Comparison of ENCODE assay signal across 10 cellular contexts in genomic region chr4:105551968-105552746, GRCh38. TPM values are rescaled to one million over a fixed set of nuclear protein-coding genes. Genes with fewer than 3 reads are reported as not detected.
DNase-seq lines count a peak whose midpoint lies in the region; ATAC-seq and TF ChIP-seq lines count a peak whose summit lies in the region.
"Had no signal": no experiment of that assay in that cellular context is flagged by ENCODE, and none has a peak within 500 bp of the region (broad histone marks: within the 10 kb centered on the region; RNA-seq: fewer than 3 reads in every experiment).

TSS of gene ARHGEF38 (plus strand) at chr4:105552620. CDS start at chr4:105552766, 146 bp downstream.

- H3K4me3 ChIP-seq in A673 (ENCODE audit: low read depth, low read length, poor library complexity, severe bottlenecking) (no peak within 1 kb of the TSS), adrenal gland (no peak within 1 kb of the TSS)
- H3K4me3 ChIP-seq in naive thymus-derived CD4-positive, alpha-beta T cell (ENCODE audit: low read length), result no peak within 1 kb of the TSS

- no peak for TF ChIP-seq POLR2A in adrenal gland (IDR thresholded peaks at IDR 0.05)

- DNase-seq in A673 (ENCODE audit: low spot score), result peak; percentile 43
- DNase-seq in LoVo (ENCODE audit: low spot score), result peak; percentile 82
- peak; percentile 69 to 87 for DNase-seq in left colon
- no peak for DNase-seq in posterior cingulate gyrus
- no peak for DNase-seq in adrenal gland
- DNase-seq in naive thymus-derived CD4-positive, alpha-beta T cell, result no peak
- no peak for DNase-seq in SHP77 (lab: John Stamatoyannopoulos, UW)
- DNase-seq: C1 segment of cervical spinal cord had no signal

- POLR2A ChIA-PET in A673 (lab: Charles Lee; ENCODE audit: low non-redundant PET), result no interaction called here
- POLR2A ChIA-PET in naive thymus-derived CD4-positive, alpha-beta T cell (lab: Charles Lee), result no interaction called here

- no peaks in the 10 kb centered on the region for H3K4me1 Mint-ChIP-seq in naive thymus-derived CD4-positive, alpha-beta T cell

- H3K27me3 ChIP-seq in A673 (replicated peaks; ENCODE audit: insufficient read depth, low read depth, low read length, poor library complexity) (no peaks in the 10 kb centered on the region), adrenal gland (no peaks in the 10 kb centered on the region)
- H3K27me3 ChIP-seq in naive thymus-derived CD4-positive, alpha-beta T cell (ENCODE audit: control insufficient read depth in 2 of 2, insufficient read depth in 2 of 2, low read length in 2 of 2), result no peaks in the 10 kb centered on the region

- H3K27ac Mint-ChIP-seq in naive thymus-derived CD4-positive, alpha-beta T cell, result no peak within 1 kb of the TSS
- H3K27ac Mint-ChIP-seq: activated T-helper 17 cell treated with anti-CD3 and anti-CD28 coated beads, Interleukin-2, amount 50 U/mL, for 72 hours had no signal

- H3K4me1 ChIP-seq in A673 (ENCODE audit: insufficient read depth, low read length, poor library complexity, severe bottlenecking), result peaks cover 10% of the 10 kb centered on the region
- H3K4me1 ChIP-seq in adrenal gland (replicated peaks in 1 of 2), result no peaks in the 10 kb centered on the region
- H3K4me1 ChIP-seq in naive thymus-derived CD4-positive, alpha-beta T cell (ENCODE audit: control insufficient read depth in 2 of 2, insufficient read depth in 2 of 2, low read length in 2 of 2), result no peaks in the 10 kb centered on the region

- peaks cover 0 to 19% (median 15%) of the 10 kb centered on the region in 5 donors for H3K27me3 Mint-ChIP-seq in naive thymus-derived CD4-positive, alpha-beta T cell

- TF ChIP-seq CTCF in A673 (conservative IDR thresholded peaks at IDR 0.05; ENCODE audit: low read depth, low read length), result no peak
- no peak for TF ChIP-seq CTCF in VCaP (conservative IDR thresholded peaks at IDR 0.05)
- TF ChIP-seq CTCF in adrenal gland (IDR thresholded peaks at IDR 0.05), result no peak

- H3K4me3 Mint-ChIP-seq in naive thymus-derived CD4-positive, alpha-beta T cell, result no peak within 1 kb of the TSS
- H3K4me3 Mint-ChIP-seq: activated T-helper 17 cell treated with anti-CD3 and anti-CD28 coated beads, Interleukin-2, amount 50 U/mL, for 72 hours had no signal

- H3K36me3 ChIP-seq in A673 (ENCODE audit: insufficient read depth, low read length, poor library complexity, severe bottlenecking) (no peaks in the 10 kb centered on the region), adrenal gland (replicated peaks in 1 of 2) (no peaks in the 10 kb centered on the region)
- H3K36me3 ChIP-seq in naive thymus-derived CD4-positive, alpha-beta T cell (ENCODE audit: control insufficient read depth in 2 of 3, insufficient read depth in 3 of 3, low read length in 3 of 3), result no peaks in the 10 kb centered on the region

- intact Hi-C loops in A673 (cut with micrococcal nuclease; ENCODE audit: unreplicated experiment), result no loop called here
- intact Hi-C loops in left colon (cut with DNase I, micrococcal nuclease), result no loop called here
- intact Hi-C loops in posterior cingulate gyrus (cut with DNase I), result no loop called here
- intact Hi-C loops in adrenal gland (cut with DNase I), result no loop called here
- intact Hi-C loops in naive thymus-derived CD4-positive, alpha-beta T cell (cut with micrococcal nuclease), result no loop called here

- no peaks in the 10 kb centered on the region for H3K36me3 Mint-ChIP-seq in naive thymus-derived CD4-positive, alpha-beta T cell

- no TSS peak for BruUV-seq in A673 (replicated peaks; lab: Mats Ljungman, UMichigan)

- H3K9me3 Mint-ChIP-seq in naive thymus-derived CD4-positive, alpha-beta T cell, result peaks cover 0 to 2% (median 0%) of the 10 kb centered on the region in 11 donors
- H3K9me3 Mint-ChIP-seq: activated T-helper 17 cell treated with anti-CD3 and anti-CD28 coated beads, Interleukin-2, amount 50 U/mL, for 72 hours had no signal

- ATAC-seq in left colon, result peak; percentile 84
- no peak for ATAC-seq in naive thymus-derived CD4-positive, alpha-beta T cell
- ATAC-seq: activated T-helper 17 cell treated with anti-CD3 and anti-CD28 coated beads, Interleukin-2, amount 50 U/mL, for 72 hours had no signal

- H3K9me3 ChIP-seq in A673 (ENCODE audit: low read depth, low read length, poor library complexity, severe bottlenecking) (no peaks in the 10 kb centered on the region), adrenal gland (replicated peaks in 1 of 3) (no peaks in the 10 kb centered on the region)
- H3K9me3 ChIP-seq in naive thymus-derived CD4-positive, alpha-beta T cell (ENCODE audit: control insufficient read depth in 2 of 3, low read length in 3 of 3), result no peaks in the 10 kb centered on the region

- H3K27ac ChIP-seq in A673 (ENCODE audit: low read depth, low read length, poor library complexity, severe bottlenecking) (no peak within 1 kb of the TSS), VCaP (peak within 1 kb of the TSS; percentile 100), adrenal gland (no peak within 1 kb of the TSS)
- H3K27ac ChIP-seq in naive thymus-derived CD4-positive, alpha-beta T cell (ENCODE audit: low read depth, low read length), result no peak within 1 kb of the TSS

- CTCF ChIA-PET in A673 (lab: Charles Lee), result no interaction called here
- CTCF ChIA-PET in naive thymus-derived CD4-positive, alpha-beta T cell (lab: Charles Lee), result no interaction called here

- 58 to 66% (median 61%) methylated on average over 11 of the region's 11 CpGs for WGBS in adrenal gland, 4 donors

RNA-seq across cellular contexts. Expression of gene ARHGEF38, which starts in this region (rescaled TPM):
- total RNA-seq in A673 (2021), result not detected in 2 replicates
- 10 to 100 TPM; 11.6 to 23.7 TPM for total RNA-seq in left colon
- not detected for total RNA-seq in adrenal gland
- not detected for polyA plus RNA-seq in adrenal gland
- not detected for total RNA-seq in naive thymus-derived CD4-positive, alpha-beta T cell
- polyA plus RNA-seq in naive thymus-derived CD4-positive, alpha-beta T cell, result under 1 TPM in 1 of 2 donors, not detected in 1; 0.45 TPM
- total RNA-seq: activated T-helper 17 cell treated with anti-CD3 and anti-CD28 coated beads, Interleukin-2, amount 50 U/mL, for 72 hours had no signal

Comparison
In these comparisons a context has a peak if more than half of its experiments do, and no peak if none do; other contexts are left out.
1. RNA of gene ARHGEF38 (total RNA-seq): 11.6 to 23.7 TPM in left colon; not detected in A673, not detected in adrenal gland and not detected in naive thymus-derived CD4-positive, alpha-beta T cell; every median in the first group is over 10 times any median in the second.
2. Peak in DNase-seq in A673; RNA of the gene not detected or under 1 TPM.
3. DNase-seq: peak in LoVo (single experiment) and left colon (2 of 2); none in posterior cingulate gyrus (0 of 10), adrenal gland (0 of 7), naive thymus-derived CD4-positive, alpha-beta T cell (0 of 9) and SHP77 (0 of 2).